ENCODE assay signal across 17 cellular contexts in genomic region chr2:196590286-196590685, GRCh38. TPM values are rescaled to one million over a fixed set of nuclear protein-coding genes. Genes with fewer than 3 reads are reported as not detected.
DNase-seq lines count a peak whose midpoint lies in the region; ATAC-seq and TF ChIP-seq lines count a peak whose summit lies in the region.
"Had no signal": no experiment of that assay in that cellular context is flagged by ENCODE, and none has a peak within 500 bp of the region (broad histone marks: within the 10 kb centered on the region; RNA-seq: fewer than 3 reads in every experiment).

No MANE protein-coding gene starts in this region.

- 33 to 36% methylated on average over 1 of the region's 1 CpG for WGBS in testis, 2 donors

- no peak for TF ChIP-seq POLR2A in testis (IDR thresholded peaks at IDR 0.05)

- H3K9me3 ChIP-seq in testis: no peaks in the 10 kb centered on the region
- H3K9me3 ChIP-seq: A549, heart left ventricle, SJSA1 had no signal

- peaks cover 12% of the 10 kb centered on the region for H3K4me1 ChIP-seq in testis

- intact Hi-C loops in testis (cut with DNase I; ENCODE audit: low total_unique reads): no loop called here

- H3K27me3 ChIP-seq in layer of hippocampus (ENCODE audit: control insufficient read depth, insufficient read depth, low read length) (no peaks in the 10 kb centered on the region), testis (no peaks in the 10 kb centered on the region)
- H3K27me3 ChIP-seq: SJSA1 had no signal

- TF ChIP-seq CTCF in testis (IDR thresholded peaks at IDR 0.05): no peak

- H3K36me3 ChIP-seq in testis (ENCODE audit: low read depth, missing control alignments): no peaks in the 10 kb centered on the region
- H3K36me3 ChIP-seq: heart left ventricle had no signal

- H3K27ac ChIP-seq in angular gyrus (ENCODE audit: low read depth, low read length) (peak overlapping the region; percentile 16), layer of hippocampus (ENCODE audit: low read depth, low read length) (peak overlapping the region; percentile 92), testis (no peak overlapping the region)
- H3K27ac ChIP-seq: A549, SJSA1 had no signal

- DNase-seq in NCI-H2227 (lab: John Stamatoyannopoulos, UW; ENCODE audit: unreplicated experiment) (peak; percentile 27), NCI-H2227 treated with DMSO at 0.1 percent for 48 hours (lab: John Stamatoyannopoulos, UW) (no peak), testis (peak; percentile 42), HPDE6-E6E7 (ENCODE audit: extremely low spot score) (no peak), iPS-NIHi7 (ENCODE audit: extremely low spot score) (no peak)
- DNase-seq: activated CD4-positive, alpha-beta T cell treated with anti-CD3 and anti-CD28 coated beads for 48 hours; activated T-cell treated with anti-CD3 and anti-CD28 coated beads for 4 hours; CD8-positive, alpha-beta T cell; GDM1; heart left ventricle; left cardiac atrium; NCI-H2029 had no signal

- no peak overlapping the region for H3K4me3 ChIP-seq in testis
- H3K4me3 ChIP-seq: A549, SJSA1 had no signal

- ATAC-seq in HG02981 (IDR thresholded peaks at IDR 0.05; ENCODE audit: unreplicated experiment): no peak
- ATAC-seq: A549; CD8-positive, alpha-beta T cell; heart left ventricle; left cardiac atrium had no signal

RNA-seq across cellular contexts. Expression of gene HECW2, which starts 3.1 kb away (rescaled TPM):
- total RNA-seq in testis: 10 to 100 TPM; 16.7 to 24.7 TPM
- 7.3 TPM for polyA plus RNA-seq in testis (ENCODE audit: insufficient read depth, low read depth, low replicate concordance)

RNA-seq across cellular contexts. Expression of gene CCDC150, which starts 49.2 kb away (rescaled TPM):
- total RNA-seq in testis: 10 to 100 TPM; 31.7 to 52.0 TPM
- polyA plus RNA-seq in testis (ENCODE audit: insufficient read depth, low read depth, low replicate concordance): 22.7 TPM

Comparison
In these comparisons a context has a peak if more than half of its experiments do, and no peak if none do; other contexts are left out.
1. DNase-seq: peak in NCI-H2227 (single experiment) and testis (single experiment); none in NCI-H2227 treated with DMSO at 0.1 percent for 48 hours (single experiment), HPDE6-E6E7 (single experiment) and iPS-NIHi7 (single experiment).
2. H3K27ac ChIP-seq: peak in angular gyrus (single experiment) and layer of hippocampus (single experiment); none in testis (0 of 2).